23 cellular contexts compared by ENCODE assay signal in genomic region chr16:51159864-51160263, GRCh38. TPM values are rescaled to one million over a fixed set of nuclear protein-coding genes. Genes with fewer than 3 reads are reported as not detected.
"Had no signal": no experiment of that assay in that cellular context is flagged by ENCODE, and none has a peak within 500 bp of the region (broad histone marks: within the 10 kb centered on the region; RNA-seq: fewer than 3 reads in every experiment).

No MANE protein-coding gene starts in this region.

- H3K4me3 Mint-ChIP-seq: activated CD4-positive, alpha-beta T cell treated with anti-CD3 and anti-CD28 coated beads, Interleukin-2, amount 10 ng/mL, durations not matched to agents 24 days and 14 days; activated CD8-positive, alpha-beta T cell treated with anti-CD3 and anti-CD28 coated beads for 36 hours; activated naive CD8-positive, alpha-beta T cell treated with anti-CD3 and anti-CD28 coated beads, Interleukin-2, amount 10 ng/mL, durations not matched to agents 7 days and 5 days; central memory CD8-positive, alpha-beta T cell; immature natural killer cell; memory B cell; stimulated activated effector memory CD8-positive, alpha-beta T cell treated with anti-CD3 and anti-CD28 coated beads, Interleukin-12 subunit alpha, Interleukin-12 subunit beta, amount 100 ng/mL, for 72 hours had no signal

- H3K27ac Mint-ChIP-seq: activated CD4-positive, alpha-beta T cell treated with anti-CD3 and anti-CD28 coated beads, Interleukin-2, amount 10 ng/mL, durations not matched to agents 24 days and 14 days; activated CD8-positive, alpha-beta T cell treated with anti-CD3 and anti-CD28 coated beads for 36 hours; activated naive CD8-positive, alpha-beta T cell treated with anti-CD3 and anti-CD28 coated beads, Interleukin-2, amount 10 ng/mL, durations not matched to agents 7 days and 5 days; activated T-helper 2 cell treated with anti-CD3 and anti-CD28 coated beads, Interferon-gamma antibody, Interleukin-2, Interleukin-4, amounts not matched to agents 10 μg/mL and 5 μg/mL and 100 μg/mL, durations not matched to agents 14 hours and 24 hours and 36 hours; immature natural killer cell; memory B cell; stimulated activated effector memory CD8-positive, alpha-beta T cell treated with anti-CD3 and anti-CD28 coated beads, Interleukin-12 subunit alpha, Interleukin-12 subunit beta, amount 100 ng/mL, for 72 hours had no signal

- H3K9me3 Mint-ChIP-seq: activated CD4-positive, alpha-beta T cell treated with anti-CD3 and anti-CD28 coated beads, Interleukin-2, amount 10 ng/mL, durations not matched to agents 24 days and 14 days; activated CD8-positive, alpha-beta T cell treated with anti-CD3 and anti-CD28 coated beads for 36 hours; activated naive CD8-positive, alpha-beta T cell treated with anti-CD3 and anti-CD28 coated beads, Interleukin-2, amount 10 ng/mL, durations not matched to agents 7 days and 5 days; activated T-helper 2 cell treated with anti-CD3 and anti-CD28 coated beads, Interferon-gamma antibody, Interleukin-2, Interleukin-4, amounts not matched to agents 10 μg/mL and 5 μg/mL and 100 μg/mL, durations not matched to agents 14 hours and 24 hours and 36 hours; central memory CD8-positive, alpha-beta T cell; memory B cell; stimulated activated effector memory CD8-positive, alpha-beta T cell treated with anti-CD3 and anti-CD28 coated beads, Interleukin-12 subunit alpha, Interleukin-12 subunit beta, amount 100 ng/mL, for 72 hours had no signal

- H3K27me3 ChIP-seq: testis had no signal

- H3K4me1 Mint-ChIP-seq: activated naive CD8-positive, alpha-beta T cell treated with anti-CD3 and anti-CD28 coated beads, Interleukin-2, amount 10 ng/mL, durations not matched to agents 7 days and 5 days; central memory CD8-positive, alpha-beta T cell; immature natural killer cell; memory B cell; stimulated activated effector memory CD8-positive, alpha-beta T cell treated with anti-CD3 and anti-CD28 coated beads, Interleukin-12 subunit alpha, Interleukin-12 subunit beta, amount 100 ng/mL, for 72 hours had no signal

- ATAC-seq: activated CD8-positive, alpha-beta T cell treated with anti-CD3 and anti-CD28 coated beads for 36 hours; esophagus mucosa; gastroesophageal sphincter; heart right ventricle; stimulated activated effector memory CD8-positive, alpha-beta T cell treated with anti-CD3 and anti-CD28 coated beads, Interleukin-12 subunit alpha, Interleukin-12 subunit beta, amount 100 ng/mL, for 72 hours had no signal

- H3K36me3 Mint-ChIP-seq: activated naive CD8-positive, alpha-beta T cell treated with anti-CD3 and anti-CD28 coated beads, Interleukin-2, amount 10 ng/mL, durations not matched to agents 7 days and 5 days; immature natural killer cell; memory B cell; stimulated activated effector memory CD8-positive, alpha-beta T cell treated with anti-CD3 and anti-CD28 coated beads, Interleukin-12 subunit alpha, Interleukin-12 subunit beta, amount 100 ng/mL, for 72 hours had no signal

- H3K9me3 ChIP-seq: gastroesophageal sphincter, neutrophil, sigmoid colon, testis had no signal

- H3K9ac ChIP-seq: parathyroid adenoma had no signal

- DNase-seq: activated CD4-positive, alpha-beta T cell treated with anti-CD3 and anti-CD28 coated beads, Interleukin-2, amount 10 ng/mL, durations not matched to agents 24 days and 14 days; activated CD8-positive, alpha-beta T cell treated with anti-CD3 and anti-CD28 coated beads for 36 hours; activated naive CD4-positive, alpha-beta T cell treated with Interleukin-2 at 50 U/mL for 16 hours; activated naive CD8-positive, alpha-beta T cell treated with anti-CD3 and anti-CD28 coated beads, Interleukin-2, amount 10 ng/mL, durations not matched to agents 7 days and 5 days; activated T-cell treated with anti-CD3 and anti-CD28 coated beads, Interleukin-2, amount 50 U/mL, for 1 hour; amygdala; effector CD4-positive, alpha-beta T cell; heart right ventricle; immature natural killer cell; sigmoid colon; stimulated activated CD4-positive, alpha-beta T cell treated with anti-CD3 and anti-CD28 coated beads, Interleukin-4, amount 100 ng/mL, for 24 hours; T1000; testis had no signal

- H3K4me3 ChIP-seq: gastroesophageal sphincter, heart right ventricle, sigmoid colon, testis had no signal

- H3K36me3 ChIP-seq: gastroesophageal sphincter, heart right ventricle, neutrophil, sigmoid colon had no signal

- H3K4me1 ChIP-seq: parathyroid adenoma had no signal

- H3K27ac ChIP-seq: gastroesophageal sphincter, heart right ventricle, neutrophil, parathyroid adenoma, sigmoid colon, testis had no signal

RNA-seq across cellular contexts. Expression of gene SALL1, which starts 8.8 kb away (rescaled TPM):
- total RNA-seq: activated CD4-positive, alpha-beta T cell treated with anti-CD3 and anti-CD28 coated beads, Interleukin-2, amount 10 ng/mL, durations not matched to agents 24 days and 14 days; activated CD8-positive, alpha-beta T cell treated with anti-CD3 and anti-CD28 coated beads for 36 hours; activated naive CD8-positive, alpha-beta T cell treated with anti-CD3 and anti-CD28 coated beads, Interleukin-2, amount 10 ng/mL, durations not matched to agents 7 days and 5 days; activated T-helper 2 cell treated with anti-CD3 and anti-CD28 coated beads, Interferon-gamma antibody, Interleukin-2, Interleukin-4, amounts not matched to agents 10 μg/mL and 5 μg/mL and 100 μg/mL, durations not matched to agents 14 hours and 24 hours and 36 hours; esophagus mucosa; gastroesophageal sphincter; mononuclear cell; sigmoid colon; T-helper 1 cell treated with Interleukin-12 subunit alpha and Interleukin-12 subunit beta and Interleukin-4 antibody, amounts not matched to agents 30 ng/mL and 1 ng/mL, for 36 hours had no signal
- polyA plus RNA-seq: immature natural killer cell had no signal
